In the genomic region with DNA sequence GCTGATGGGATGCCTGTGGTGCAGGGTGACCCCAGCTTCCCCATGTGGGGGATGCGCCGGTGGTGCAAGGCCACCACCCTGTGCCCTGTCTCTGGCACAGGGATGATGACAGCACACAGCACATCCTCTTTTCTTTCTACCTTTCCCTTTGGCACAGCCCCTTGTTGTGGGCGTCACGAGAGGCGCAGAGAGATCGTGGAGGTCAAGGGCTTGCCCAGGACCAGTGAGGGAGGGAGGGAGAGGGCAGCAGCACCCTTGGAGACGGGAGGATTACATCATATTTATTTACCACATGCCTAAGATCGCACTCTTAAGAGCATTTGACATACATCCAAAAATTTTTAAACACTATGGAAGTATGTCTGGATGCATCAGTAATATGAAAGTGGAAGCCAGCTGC, we compare ENCODE assay signal across 16 cellular contexts. TPM values are rescaled to one million over a fixed set of nuclear protein-coding genes. Genes with fewer than 3 reads are reported as not detected.
DNase-seq lines count a peak whose midpoint lies in the region; ATAC-seq and TF ChIP-seq lines count a peak whose summit lies in the region.
"Had no signal": no experiment of that assay in that cellular context is flagged by ENCODE, and none has a peak within 500 bp of the region (broad histone marks: within the 10 kb centered on the region; RNA-seq: fewer than 3 reads in every experiment).

No MANE protein-coding gene starts in this region.

- no peak for TF ChIP-seq POLR2A in NB4 (IDR thresholded peaks at IDR 0.05; ENCODE audit: extremely low read depth, insufficient read length)

- H3K36me3 Mint-ChIP-seq in stimulated activated memory B cell treated with anti-CD40 and anti-IgM and Interleukin-4, amounts not matched to agents 10 μg/mL and 1 μg/mL and 100 μg/mL, for 72 hours = peaks cover 14% of the 10 kb centered on the region

- no peak overlapping the region for H3K27ac Mint-ChIP-seq in stimulated activated memory B cell treated with anti-CD40 and anti-IgM and Interleukin-4, amounts not matched to agents 10 μg/mL and 1 μg/mL and 100 μg/mL, for 72 hours
- H3K27ac Mint-ChIP-seq: stimulated activated naive B cell treated with anti-CD40 and anti-IgM and Interleukin-4, amounts not matched to agents 10 μg/mL and 1 μg/mL and 100 μg/mL, for 72 hours had no signal

- ATAC-seq in thoracic aorta (ENCODE audit: insufficient number of reproducible peaks, low FRiP score, low read depth) = no peak
- ATAC-seq in stimulated activated memory B cell treated with anti-CD40 and anti-IgM and Interleukin-4, amounts not matched to agents 10 μg/mL and 1 μg/mL and 100 μg/mL, for 72 hours = no peak
- ATAC-seq: stimulated activated naive B cell treated with anti-CD40 and anti-IgM and Interleukin-4, amounts not matched to agents 10 μg/mL and 1 μg/mL and 100 μg/mL, for 72 hours had no signal

- H3K9me3 Mint-ChIP-seq in stimulated activated memory B cell treated with anti-CD40 and anti-IgM and Interleukin-4, amounts not matched to agents 10 μg/mL and 1 μg/mL and 100 μg/mL, for 72 hours = no peaks in the 10 kb centered on the region
- H3K9me3 Mint-ChIP-seq: stimulated activated naive B cell treated with anti-CD40 and anti-IgM and Interleukin-4, amounts not matched to agents 10 μg/mL and 1 μg/mL and 100 μg/mL, for 72 hours had no signal

- TF ChIP-seq CTCF in NB4 (IDR thresholded peaks at IDR 0.05; ENCODE audit: low read depth, low read length) (no peak), thoracic aorta (IDR thresholded peaks at IDR 0.05) (no peak)

- no peaks in the 10 kb centered on the region for H3K9me3 ChIP-seq in thoracic aorta

- H3K27me3 Mint-ChIP-seq in stimulated activated memory B cell treated with anti-CD40 and anti-IgM and Interleukin-4, amounts not matched to agents 10 μg/mL and 1 μg/mL and 100 μg/mL, for 72 hours = no peaks in the 10 kb centered on the region

- H3K27me3 ChIP-seq in layer of hippocampus (ENCODE audit: control insufficient read depth, insufficient read depth, low read length) (no peaks in the 10 kb centered on the region), thoracic aorta (replicated peaks; ENCODE audit: insufficient read depth) (no peaks in the 10 kb centered on the region)

- DNase-seq in NB4 (ENCODE audit: low read depth) (peak; percentile 35), dedifferentiated amniotic fluid mesenchymal stem cell (ENCODE audit: extremely low spot score) (peak; percentile 17), thoracic aorta (ENCODE audit: low spot score) (no peak), kidney tubule cell (ENCODE audit: low spot score) (no peak), HUDEP-2 (lab: John Stamatoyannopoulos, UW; ENCODE audit: unreplicated experiment in 76 of 76) (no peak)
- no peak for DNase-seq in stimulated activated CD4-positive, alpha-beta T cell treated with anti-CD3 and anti-CD28 coated beads, Interleukin-4, amount 100 ng/mL, for 4 hours
- DNase-seq: activated gamma-delta T cell treated with Interleukin-2 at 50 U/mL for 16 hours; AML-193; Karpas-422; mammary epithelial cell; NCI-H1417; NCI-H2171 treated with DMSO at 0.1 percent for 48 hours; stimulated activated naive B cell treated with anti-CD40 and anti-IgM and Interleukin-4, amounts not matched to agents 10 μg/mL and 1 μg/mL and 100 μg/mL, for 72 hours had no signal

- H3K4me1 Mint-ChIP-seq in stimulated activated memory B cell treated with anti-CD40 and anti-IgM and Interleukin-4, amounts not matched to agents 10 μg/mL and 1 μg/mL and 100 μg/mL, for 72 hours = peaks cover 7% of the 10 kb centered on the region

- no peak overlapping the region for H3K4me3 Mint-ChIP-seq in stimulated activated memory B cell treated with anti-CD40 and anti-IgM and Interleukin-4, amounts not matched to agents 10 μg/mL and 1 μg/mL and 100 μg/mL, for 72 hours
- H3K4me3 Mint-ChIP-seq: stimulated activated naive B cell treated with anti-CD40 and anti-IgM and Interleukin-4, amounts not matched to agents 10 μg/mL and 1 μg/mL and 100 μg/mL, for 72 hours had no signal

- H3K4me3 ChIP-seq in NB4 (ENCODE audit: low read depth, low read length) (no peak overlapping the region), thoracic aorta (peak overlapping the region; percentile 24)

- peaks cover 21% of the 10 kb centered on the region for H3K36me3 ChIP-seq in thoracic aorta

- peak overlapping the region; percentile 31 for H3K27ac ChIP-seq in layer of hippocampus (ENCODE audit: low read depth, low read length)
- H3K27ac ChIP-seq in thoracic aorta = peak overlapping the region; percentile 49 to 60
- H3K27ac ChIP-seq: RWPE1 had no signal

- H3K4me1 ChIP-seq in thoracic aorta (ENCODE audit: control insufficient read depth in 1 of 2, low read depth in 2 of 2) = peaks cover 19 to 49% of the 10 kb centered on the region in 2 donors

RNA-seq across cellular contexts. Expression of a gene that starts 12.6 kb away (rescaled TPM):
- 100 to 1,000 TPM in 1 of 2 donors, 10 to 100 TPM in 1; 77.9 to 131 TPM for total RNA-seq in thoracic aorta

Comparison
In these comparisons a context has a peak if more than half of its experiments do, and no peak if none do; other contexts are left out.
1. DNase-seq: peak in NB4 (single experiment) and dedifferentiated amniotic fluid mesenchymal stem cell (single experiment); none in thoracic aorta (single experiment), kidney tubule cell (single experiment), stimulated activated CD4-positive, alpha-beta T cell treated with anti-CD3 and anti-CD28 coated beads, Interleukin-4, amount 100 ng/mL, for 4 hours (0 of 2) and HUDEP-2 (0 of 76).